16 cellular contexts compared by ENCODE assay signal in genomic region chr14:61928300-61928699, GRCh38.
"Had no signal": no experiment of that assay in that cellular context is flagged by ENCODE, and none has a peak within 500 bp of the region (broad histone marks: within the 10 kb centered on the region; RNA-seq: fewer than 3 reads in every experiment).

No MANE protein-coding gene starts in this region.

- H3K4me1 Mint-ChIP-seq: activated CD4-positive, alpha-beta T cell treated with anti-CD3 and anti-CD28 coated beads for 36 hours; activated naive CD4-positive, alpha-beta T cell treated with anti-CD3 and anti-CD28 coated beads, Interleukin-2, amount 50 U/mL, for 24 hours; immature natural killer cell had no signal

- H3K36me3 ChIP-seq: cardiac muscle cell, gastroesophageal sphincter, heart right ventricle, thoracic aorta had no signal

- H3K27ac ChIP-seq: cardiac muscle cell, gastroesophageal sphincter, heart right ventricle, thoracic aorta, VCaP had no signal

- H3K36me3 Mint-ChIP-seq: activated naive CD4-positive, alpha-beta T cell treated with anti-CD3 and anti-CD28 coated beads, Interleukin-2, amount 50 U/mL, for 24 hours; immature natural killer cell; natural killer cell treated with Interleukin-12 subunit alpha and Interleukin-12 subunit beta and Interleukin-15 and Interleukin-18, amount 100 ng/mL, for 72 hours; stimulated activated naive B cell treated with anti-CD40 and anti-IgM and Interleukin-4, amounts not matched to agents 10 μg/mL and 1 μg/mL and 100 μg/mL, for 72 hours had no signal

- H3K27me3 ChIP-seq: cardiac muscle cell, gastroesophageal sphincter had no signal

- H3K4me3 ChIP-seq: cardiac muscle cell, gastroesophageal sphincter, heart right ventricle, thoracic aorta had no signal

- H3K9me3 ChIP-seq: gastroesophageal sphincter, heart right ventricle, thoracic aorta had no signal

- H3K4me1 ChIP-seq: gastroesophageal sphincter, heart right ventricle had no signal

- H3K4me3 Mint-ChIP-seq: activated CD4-positive, alpha-beta T cell treated with anti-CD3 and anti-CD28 coated beads for 36 hours; activated naive CD4-positive, alpha-beta T cell treated with anti-CD3 and anti-CD28 coated beads, Interleukin-2, amount 50 U/mL, for 24 hours; effector memory CD8-positive, alpha-beta T cell; immature natural killer cell; natural killer cell treated with Interleukin-12 subunit alpha and Interleukin-12 subunit beta and Interleukin-15 and Interleukin-18, amount 100 ng/mL, for 72 hours; stimulated activated naive B cell treated with anti-CD40 and anti-IgM and Interleukin-4, amounts not matched to agents 10 μg/mL and 1 μg/mL and 100 μg/mL, for 72 hours had no signal

- DNase-seq: activated CD4-positive, alpha-beta T cell treated with anti-CD3 and anti-CD28 coated beads for 36 hours; activated CD4-positive, alpha-beta T cell treated with anti-CD3 and anti-CD28 coated beads, Interleukin-2, amount 50 U/mL, for 48 hours; activated gamma-delta T cell; effector memory CD8-positive, alpha-beta T cell; heart right ventricle; immature natural killer cell; nucleus accumbens; stimulated activated naive B cell treated with anti-CD40 and anti-IgM and Interleukin-4, amounts not matched to agents 10 μg/mL and 1 μg/mL and 100 μg/mL, for 72 hours; T-helper 2 cell had no signal

- ATAC-seq: activated CD4-positive, alpha-beta T cell treated with anti-CD3 and anti-CD28 coated beads for 36 hours; effector memory CD8-positive, alpha-beta T cell; gastroesophageal sphincter; heart right ventricle; natural killer cell treated with Interleukin-12 subunit alpha and Interleukin-12 subunit beta and Interleukin-15 and Interleukin-18, amount 100 ng/mL, for 72 hours; sciatic nerve; stimulated activated naive B cell treated with anti-CD40 and anti-IgM and Interleukin-4, amounts not matched to agents 10 μg/mL and 1 μg/mL and 100 μg/mL, for 72 hours had no signal

- H3K27ac Mint-ChIP-seq: activated CD4-positive, alpha-beta T cell treated with anti-CD3 and anti-CD28 coated beads for 36 hours; activated naive CD4-positive, alpha-beta T cell treated with anti-CD3 and anti-CD28 coated beads, Interleukin-2, amount 50 U/mL, for 24 hours; effector memory CD8-positive, alpha-beta T cell; immature natural killer cell; natural killer cell treated with Interleukin-12 subunit alpha and Interleukin-12 subunit beta and Interleukin-15 and Interleukin-18, amount 100 ng/mL, for 72 hours; stimulated activated naive B cell treated with anti-CD40 and anti-IgM and Interleukin-4, amounts not matched to agents 10 μg/mL and 1 μg/mL and 100 μg/mL, for 72 hours had no signal

- H3K9me3 Mint-ChIP-seq: activated naive CD4-positive, alpha-beta T cell treated with anti-CD3 and anti-CD28 coated beads, Interleukin-2, amount 50 U/mL, for 24 hours; effector memory CD8-positive, alpha-beta T cell; immature natural killer cell; natural killer cell treated with Interleukin-12 subunit alpha and Interleukin-12 subunit beta and Interleukin-15 and Interleukin-18, amount 100 ng/mL, for 72 hours; stimulated activated naive B cell treated with anti-CD40 and anti-IgM and Interleukin-4, amounts not matched to agents 10 μg/mL and 1 μg/mL and 100 μg/mL, for 72 hours had no signal
